25 cellular contexts compared by ENCODE assay signal in genomic region chr3:123728014-123728413, GRCh38.
DNase-seq lines count a peak whose midpoint lies in the region; ATAC-seq and TF ChIP-seq lines count a peak whose summit lies in the region.
"Had no signal": no experiment of that assay in that cellular context is flagged by ENCODE, and none has a peak within 500 bp of the region (broad histone marks: within the 10 kb centered on the region; RNA-seq: fewer than 3 reads in every experiment).

No MANE protein-coding gene starts in this region.

- H3K79me2 ChIP-seq in ACC112 (ENCODE audit: control insufficient read depth, insufficient read depth, low read length, unreplicated experiment), result no peaks in the 10 kb centered on the region

- DNase-seq in HCEC 1CT, result peak; percentile 28
- DNase-seq in astrocyte of the hippocampus (ENCODE audit: low read depth, low spot score), result peak; percentile 57
- peak; percentile 80 for DNase-seq in fibroblast of villous mesenchyme (ENCODE audit: low read depth)
- no peak for DNase-seq in Peyer's patch
- no peak for DNase-seq in sigmoid colon
- no peak for DNase-seq in globus pallidus (ENCODE audit: low spot score)
- no peak for DNase-seq in left colon
- DNase-seq: activated B cell treated with CpG ODN at 0.5 μM for 24 hours; activated CD4-positive, alpha-beta T cell treated with anti-CD3 and anti-CD28 coated beads, Interleukin-2, amount 50 U/mL, for 1 hour; activated T-cell treated with anti-CD3 and anti-CD28 coated beads, Interleukin-2, amount 50 U/mL, for 48 hours; BE2C; CD8-positive, alpha-beta memory T cell; effector CD8-positive, alpha-beta T cell; left ventricle myocardium inferior; NCI-H1105; NCI-H2029 treated with DMSO at 0.1 percent for 48 hours; NCI-H2227 treated with DMSO at 0.1 percent for 48 hours; NCI-H69; stimulated activated naive CD4-positive, alpha-beta T cell treated with Interleukin-2 at 50 U/mL for 16 hours; T-helper 1 cell had no signal

- H3K36me3 ChIP-seq in ACC112 (ENCODE audit: insufficient read depth, low read length) (no peaks in the 10 kb centered on the region), Peyer's patch (no peaks in the 10 kb centered on the region), sigmoid colon (no peaks in the 10 kb centered on the region)
- H3K36me3 ChIP-seq: BE2C, breast epithelium, left ventricle myocardium inferior, prostate gland, vagina had no signal

- peaks cover 25% of the 10 kb centered on the region for H3K4me1 ChIP-seq in ACC112 (ENCODE audit: control insufficient read depth, insufficient read depth, low read length, unreplicated experiment)
- H3K4me1 ChIP-seq in Peyer's patch, result no peaks in the 10 kb centered on the region
- H3K4me1 ChIP-seq in sigmoid colon, result peaks cover 0 to 14% (median 8%) of the 10 kb centered on the region in 4 donors
- H3K4me1 ChIP-seq: breast epithelium, prostate gland had no signal

- H3K9me3 ChIP-seq in Peyer's patch, result no peaks in the 10 kb centered on the region
- no peaks in the 10 kb centered on the region for H3K9me3 ChIP-seq in sigmoid colon
- H3K9me3 ChIP-seq: BE2C, breast epithelium, left ventricle myocardium inferior, prostate gland, vagina had no signal

- TF ChIP-seq POLR2A in Peyer's patch (IDR thresholded peaks at IDR 0.05) (no peak), sigmoid colon (IDR thresholded peaks at IDR 0.05) (no peak)

- no peak for ATAC-seq in left colon
- ATAC-seq: Panc1 had no signal

- H3K4me3 ChIP-seq in ACC112 (ENCODE audit: low read depth, low read length) (no peak overlapping the region), fibroblast of villous mesenchyme (ENCODE audit: low read depth, low read length) (no peak overlapping the region), Peyer's patch (no peak overlapping the region), sigmoid colon (no peak overlapping the region)
- H3K4me3 ChIP-seq: breast epithelium, left ventricle myocardium inferior, prostate gland, vagina had no signal

- intact Hi-C loops in sigmoid colon (cut with DNase I) (no loop called here), left colon (cut with DNase I, micrococcal nuclease) (loop anchor here in 1 of 2 donors (10.0 kb wide), 1 partner anchor 73 kb away; no protein-coding TSS in a partner anchor)

- H3K27me3 ChIP-seq in ACC112 (ENCODE audit: insufficient read depth, low read length) (no peaks in the 10 kb centered on the region), Peyer's patch (no peaks in the 10 kb centered on the region), sigmoid colon (no peaks in the 10 kb centered on the region)
- H3K27me3 ChIP-seq: BE2C, breast epithelium, vagina had no signal

- no peak for TF ChIP-seq CTCF in fibroblast of villous mesenchyme (IDR thresholded peaks at IDR 0.05; ENCODE audit: insufficient read depth, low read depth, low read length)
- no peak for TF ChIP-seq CTCF in Peyer's patch (IDR thresholded peaks at IDR 0.05)
- TF ChIP-seq CTCF in sigmoid colon (IDR thresholded peaks at IDR 0.05), result no peak

- 68 to 76% methylated on average over 2 of the region's 2 CpGs for WGBS in sigmoid colon, 2 donors

- peak overlapping the region; percentile 33 for H2AFZ ChIP-seq in ACC112 (ENCODE audit: low read length, unreplicated experiment)

- no peak overlapping the region for H3K27ac ChIP-seq in ACC112 (ENCODE audit: low read depth, low read length)
- no peak overlapping the region for H3K27ac ChIP-seq in Peyer's patch
- H3K27ac ChIP-seq in sigmoid colon, result no peak overlapping the region
- H3K27ac ChIP-seq: breast epithelium, left ventricle myocardium inferior, prostate gland, vagina had no signal

- TF ChIP-seq EP300 in sigmoid colon (IDR thresholded peaks at IDR 0.05), result no peak

Comparison
In these comparisons a context has a peak if more than half of its experiments do, and no peak if none do; other contexts are left out.
1. DNase-seq: peak in HCEC 1CT (single experiment), astrocyte of the hippocampus (single experiment) and fibroblast of villous mesenchyme (single experiment); none in Peyer's patch (0 of 3), sigmoid colon (single experiment), globus pallidus (single experiment) and left colon (0 of 2).